ENCODE assay signal across 6 cellular contexts in genomic region chr19:23778036-23778435, GRCh38. TPM values are rescaled to one million over a fixed set of nuclear protein-coding genes. Genes with fewer than 3 reads are reported as not detected.
DNase-seq lines count a peak whose midpoint lies in the region; ATAC-seq and TF ChIP-seq lines count a peak whose summit lies in the region.
"Not testable (repeated sequence)": the region's sequence is repeated elsewhere in the genome, so short reads cannot be mapped to it uniquely, and the experiment has no call there.

No MANE protein-coding gene starts in this region.

- not testable (repeated sequence) for TF ChIP-seq CTCF in WTC11 (IDR thresholded peaks at IDR 0.05); natural killer cell (IDR thresholded peaks at IDR 0.05); vagina (IDR thresholded peaks at IDR 0.05)

- not testable (repeated sequence) for H3K27me3 ChIP-seq in CD8-positive, alpha-beta memory T cell (ENCODE audit: insufficient read depth, low read length, poor library complexity, severe bottlenecking); vagina

- ATAC-seq in WTC11; activated naive CD8-positive, alpha-beta T cell treated with anti-CD3 and anti-CD28 coated beads, Interleukin-2, amount 10 ng/mL, durations not matched to agents 7 days and 5 days (ENCODE audit: low read depth); natural killer cell: not testable (repeated sequence)

- peak overlapping the region in 5 of 8 donors; percentile 5 to 31 (median 21) for H3K27ac Mint-ChIP-seq in CD8-positive, alpha-beta memory T cell
- peak overlapping the region; percentile 87; the same call in 1 of the 2 replicates for H3K27ac Mint-ChIP-seq in WTC11
- H3K27ac Mint-ChIP-seq in activated naive CD8-positive, alpha-beta T cell treated with anti-CD3 and anti-CD28 coated beads, Interleukin-2, amount 10 ng/mL, durations not matched to agents 7 days and 5 days = peak overlapping the region; percentile 34
- peak overlapping the region; percentile 18 to 23 for H3K27ac Mint-ChIP-seq in natural killer cell

- not testable (repeated sequence) for H3K36me3 ChIP-seq in CD8-positive, alpha-beta memory T cell (ENCODE audit: insufficient read depth, low read length); vagina

- H3K9me3 Mint-ChIP-seq in CD8-positive, alpha-beta memory T cell; WTC11; natural killer cell: not testable (repeated sequence)
- H3K9me3 Mint-ChIP-seq in activated naive CD8-positive, alpha-beta T cell treated with anti-CD3 and anti-CD28 coated beads, Interleukin-2, amount 10 ng/mL, durations not matched to agents 7 days and 5 days = peaks cover 35% of the 10 kb centered on the region

- TF ChIP-seq POLR2A in vagina (IDR thresholded peaks at IDR 0.05) = not testable (repeated sequence)

- not testable (repeated sequence) for DNase-seq in CD8-positive, alpha-beta memory T cell; WTC11 (ENCODE audit: low spot score); activated naive CD8-positive, alpha-beta T cell treated with anti-CD3 and anti-CD28 coated beads, Interleukin-2, amount 10 ng/mL, durations not matched to agents 7 days and 5 days; epithelial cell of prostate (ENCODE audit: low read depth, low spot score); natural killer cell; vagina (ENCODE audit: extremely low spot score in 2 of 2)

- CTCF ChIA-PET in CD8-positive, alpha-beta memory T cell (lab: Charles Lee) = interaction anchor here (1.0 kb wide), 1 partner anchor 21 kb away, joined by 3 read pairs; no protein-coding TSS in a partner anchor
- CTCF ChIA-PET in WTC11 (lab: Charles Lee) = not testable (repeated sequence)

- not testable (repeated sequence) for H3K9me3 ChIP-seq in CD8-positive, alpha-beta memory T cell (ENCODE audit: low read length); vagina

- intact Hi-C loops in natural killer cell (cut with micrococcal nuclease); vagina (cut with DNase I): not testable (repeated sequence)

- not testable (repeated sequence) for H3K27me3 Mint-ChIP-seq in CD8-positive, alpha-beta memory T cell; WTC11 (ENCODE audit: low read depth); activated naive CD8-positive, alpha-beta T cell treated with anti-CD3 and anti-CD28 coated beads, Interleukin-2, amount 10 ng/mL, durations not matched to agents 7 days and 5 days; natural killer cell (ENCODE audit: low read depth in 2 of 2)

- not testable (repeated sequence) for H3K4me3 ChIP-seq in CD8-positive, alpha-beta memory T cell (ENCODE audit: low read length); vagina

- not testable (repeated sequence) for H3K4me1 ChIP-seq in CD8-positive, alpha-beta memory T cell (ENCODE audit: insufficient read depth, low read length); vagina

- H3K27ac ChIP-seq in CD8-positive, alpha-beta memory T cell (ENCODE audit: low read depth, low read length) = not testable (repeated sequence)
- H3K27ac ChIP-seq in epithelial cell of prostate = peak overlapping the region; percentile 44
- H3K27ac ChIP-seq in vagina = peak overlapping the region; percentile 20

- H3K4me1 Mint-ChIP-seq in CD8-positive, alpha-beta memory T cell = peaks cover 10 to 13% (median 13%) of the 10 kb centered on the region in 3 donors
- H3K4me1 Mint-ChIP-seq in WTC11 = not testable (repeated sequence)
- peaks cover 17% of the 10 kb centered on the region for H3K4me1 Mint-ChIP-seq in activated naive CD8-positive, alpha-beta T cell treated with anti-CD3 and anti-CD28 coated beads, Interleukin-2, amount 10 ng/mL, durations not matched to agents 7 days and 5 days
- H3K4me1 Mint-ChIP-seq in natural killer cell = peaks cover 21 to 23% of the 10 kb centered on the region in 2 donors

- H3K4me3 Mint-ChIP-seq in CD8-positive, alpha-beta memory T cell; WTC11; activated naive CD8-positive, alpha-beta T cell treated with anti-CD3 and anti-CD28 coated beads, Interleukin-2, amount 10 ng/mL, durations not matched to agents 7 days and 5 days; natural killer cell: not testable (repeated sequence)

- peaks cover 21 to 32% (median 22%) of the 10 kb centered on the region in 3 donors for H3K36me3 Mint-ChIP-seq in CD8-positive, alpha-beta memory T cell
- H3K36me3 Mint-ChIP-seq in WTC11 = peaks cover 87% of the 10 kb centered on the region
- H3K36me3 Mint-ChIP-seq in activated naive CD8-positive, alpha-beta T cell treated with anti-CD3 and anti-CD28 coated beads, Interleukin-2, amount 10 ng/mL, durations not matched to agents 7 days and 5 days = peaks cover 72% of the 10 kb centered on the region
- H3K36me3 Mint-ChIP-seq in natural killer cell = not testable (repeated sequence)

- POLR2A ChIA-PET in CD8-positive, alpha-beta memory T cell (lab: Charles Lee); WTC11 (lab: Charles Lee): not testable (repeated sequence)
- POLR2A ChIA-PET in activated naive CD8-positive, alpha-beta T cell treated with anti-CD3 and anti-CD28 coated beads, Interleukin-2, amount 10 ng/mL, durations not matched to agents 7 days and 5 days (lab: Charles Lee) = interaction anchor here (0.7 kb wide), 1 partner anchor 659 kb away, joined by 8 read pairs; no protein-coding TSS in a partner anchor

RNA-seq across cellular contexts. Expression of gene ZNF681, which starts 19.3 kb away (rescaled TPM):
- 1 to 10 TPM; 4.6 to 4.9 TPM for total RNA-seq in CD8-positive, alpha-beta memory T cell
- 1.6 TPM for polyA plus RNA-seq in CD8-positive, alpha-beta memory T cell
- 12.9 to 16.9 TPM (median 14.5 TPM) in 3 replicates for total RNA-seq in WTC11 (2021)
- total RNA-seq in activated naive CD8-positive, alpha-beta T cell treated with anti-CD3 and anti-CD28 coated beads, Interleukin-2, amount 10 ng/mL, durations not matched to agents 7 days and 5 days = 1 to 10 TPM; 5.8 to 6.0 TPM
- total RNA-seq in natural killer cell = 1 to 10 TPM; 1.2 to 2.3 (median 1.9) TPM
- 1.7 TPM for total RNA-seq in vagina

Comparison
In these comparisons a context has a peak if more than half of its experiments do, and no peak if none do; other contexts are left out.
1. H3K27ac Mint-ChIP-seq: peak in every context shown above with its lines; median percentile 87 in WTC11; 34 in activated naive CD8-positive, alpha-beta T cell treated with anti-CD3 and anti-CD28 coated beads, Interleukin-2, amount 10 ng/mL, durations not matched to agents 7 days and 5 days; 21 in CD8-positive, alpha-beta memory T cell; 20 in natural killer cell.